ENCODE assay signal across 23 cellular contexts in the genomic region with DNA sequence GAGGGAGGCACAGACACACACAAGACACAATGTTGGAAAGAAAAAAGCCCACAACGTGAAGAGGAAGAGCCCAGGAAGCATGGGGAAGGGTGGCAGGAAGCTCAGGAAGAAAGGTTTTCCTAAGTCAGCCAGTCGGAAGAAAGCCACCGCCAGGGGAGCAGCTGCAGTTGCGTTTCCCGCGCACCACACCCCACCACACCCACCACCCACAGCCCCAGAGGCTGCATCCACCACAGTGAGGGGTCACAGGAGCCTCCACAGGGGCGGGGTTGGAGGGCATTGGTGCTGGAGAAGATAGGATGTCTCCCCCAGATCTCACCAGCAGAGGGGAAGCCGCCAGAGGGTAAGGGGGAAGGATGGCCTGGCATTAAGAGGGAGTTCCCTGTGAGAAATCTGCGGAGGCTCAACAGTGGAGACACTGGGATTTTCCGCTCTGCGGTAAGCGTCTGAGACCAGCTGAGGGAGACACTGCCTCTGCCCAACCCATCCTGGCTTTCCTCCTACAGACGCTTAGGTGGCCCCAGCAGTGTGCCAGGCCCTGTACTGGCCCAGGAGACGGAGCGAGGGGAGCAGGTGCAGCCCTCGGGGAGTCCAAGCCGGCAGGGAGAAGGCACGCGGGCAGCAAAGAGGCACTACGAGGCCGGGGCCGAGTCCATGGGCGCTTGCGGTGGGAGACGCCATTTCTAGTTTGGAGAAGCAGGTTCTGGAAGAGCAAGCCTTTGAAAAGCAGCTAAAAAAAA. TPM values are rescaled to one million over a fixed set of nuclear protein-coding genes. Genes with fewer than 3 reads are reported as not detected.
DNase-seq lines count a peak whose midpoint lies in the region; ATAC-seq, FAIRE-seq and TF ChIP-seq lines count a peak whose summit lies in the region.
"Had no signal": no experiment of that assay in that cellular context is flagged by ENCODE, and none has a peak within 500 bp of the region (broad histone marks: within the 10 kb centered on the region; RNA-seq: fewer than 3 reads in every experiment).

No MANE protein-coding gene starts in this region.

- no peak overlapping the region for H3K4me2 ChIP-seq in K562 (ENCODE audit: insufficient read depth, low read length)
- H3K4me2 ChIP-seq in mesendoderm (ENCODE audit: low read length): no peak overlapping the region

- no peaks in the 10 kb centered on the region for H3K79me2 ChIP-seq in K562 (ENCODE audit: control insufficient read depth, insufficient read depth, low read length)
- no peaks in the 10 kb centered on the region for H3K79me2 ChIP-seq in mesendoderm (ENCODE audit: control insufficient read depth, insufficient read depth, low read length)

- POLR2A ChIA-PET in HEK293 (lab: Yijun Ruan, JAX) (no interaction called here), K562 (lab: Yijun Ruan, JAX) (interaction anchor here (0.6 to 1.2 kb wide), 2 partner anchors 22 to 51 kb away, joined by 4 to 8 read pairs; no protein-coding TSS in a partner anchor)

- in situ Hi-C loops in K562 (cut with MboI): no loop called here

- CTCF ChIA-PET in HEK293 (lab: Yijun Ruan, JAX): interaction anchor here (0.6 kb wide), 1 partner anchor 527 kb away, joined by 4 read pairs; no protein-coding TSS in a partner anchor
- CTCF ChIA-PET in K562 (lab: Yijun Ruan, JAX; ENCODE audit: low intra/inter-chr PET ratio): no interaction called here

- H3K27me3 ChIP-seq in K562 (ENCODE audit: control insufficient read depth in 2 of 2, insufficient read depth in 2 of 2, low read length in 2 of 2): peaks cover 6 to 43% of the 10 kb centered on the region in 2 experiments; a peak in 4 of 5 replicates
- no peaks in the 10 kb centered on the region for H3K27me3 ChIP-seq in mesendoderm (ENCODE audit: insufficient read depth, low read length, poor library complexity)
- H3K27me3 ChIP-seq: colonic mucosa, ovary had no signal

- DNase-seq in Daoy (ENCODE audit: low read depth) (peak; percentile 14), K562 (ENCODE audit: extremely low read depth in 1 of 4, low spot score in 3 of 4) (peak in 3 of 4 experiments; percentile 13 to 32 (median 15)), mesendoderm (peak; percentile 54), HUDEP-2 (lab: John Stamatoyannopoulos, UW; ENCODE audit: unreplicated experiment in 76 of 76) (no peak), T1000 (lab: John Stamatoyannopoulos, UW) (no peak)
- DNase-seq: activated naive CD8-positive, alpha-beta T cell treated with anti-CD3 and anti-CD28 coated beads, Interleukin-2, amount 50 U/mL, for 24 hours; colonic mucosa; EL; foreskin fibroblast; hippocampal formation; naive thymus-derived CD4-positive, alpha-beta T cell; NCI-H2081 treated with DMSO at 0.1 percent for 48 hours; NCI-H446 treated with DMSO at 0.1 percent for 48 hours; ovary; stimulated activated CD8-positive, alpha-beta memory T cell treated with anti-CD3 and anti-CD28 coated beads, Interleukin-4, amount 100 ng/mL, for 48 hours had no signal

- H3K27ac ChIP-seq in HEK293 (ENCODE audit: extremely low read depth, low read depth, low read length) (no peak overlapping the region), K562 (ENCODE audit: extremely low read depth, low read depth, low read length) (no peak overlapping the region), mesendoderm (ENCODE audit: low read depth, low read length) (no peak overlapping the region)
- H3K27ac ChIP-seq: colonic mucosa, ovary had no signal

- H3K9me3 ChIP-seq in HEK293 (ENCODE audit: control insufficient read depth, insufficient read depth, low read depth, low read length) (no peaks in the 10 kb centered on the region), K562 (replicated peaks; ENCODE audit: control insufficient read depth, insufficient read depth, low read depth, low read length) (no peaks in the 10 kb centered on the region)
- H3K9me3 ChIP-seq: colonic mucosa, ovary had no signal

- peak; percentile 31; the same call in 2 of the 3 replicates for ATAC-seq in K562
- ATAC-seq in HG03039 (IDR thresholded peaks at IDR 0.05; ENCODE audit: unreplicated experiment): no peak
- no peak for ATAC-seq in GM21360 (IDR thresholded peaks at IDR 0.05; ENCODE audit: unreplicated experiment)
- ATAC-seq: activated naive CD8-positive, alpha-beta T cell treated with anti-CD3 and anti-CD28 coated beads, Interleukin-2, amount 50 U/mL, for 24 hours; right cardiac atrium had no signal

- intact Hi-C loops in K562 (cut with micrococcal nuclease): no loop called here

- no peak for FAIRE-seq in K562 (lab: Jason Lieb, UNC)
- FAIRE-seq: endometrium, GM18507 had no signal

- no TSS peak for BruUV-seq in K562 (replicated peaks; lab: Mats Ljungman, UMichigan)

- peak overlapping the region; percentile 45 for H3K56ac ChIP-seq in mesendoderm (ENCODE audit: low read length)

- H3K4me3 ChIP-seq in HEK293 (ENCODE audit: low read depth, low read length) (no peak overlapping the region), K562 (no peak overlapping the region), mesendoderm (ENCODE audit: low read length) (no peak overlapping the region)
- H3K4me3 ChIP-seq: colonic mucosa, ovary had no signal

- no peak overlapping the region for H2BK15ac ChIP-seq in mesendoderm (replicated peaks; ENCODE audit: low read depth)

- H2AK5ac ChIP-seq in mesendoderm (ENCODE audit: low read length): no peak overlapping the region

- WGBS in K562 (ENCODE audit: insufficient coverage, low coverage, missing lambda C conversion rate): 22% methylated on average over 24 of the region's 25 CpGs
- no CpG with 5 or more reads among the region's 25 CpGs for WGBS in mesendoderm (ENCODE audit: extremely low coverage, insufficient coverage, low lambda C conversion rate)

- no peaks in the 10 kb centered on the region for H3K79me1 ChIP-seq in mesendoderm (ENCODE audit: low read length)

- H3K18ac ChIP-seq in mesendoderm (ENCODE audit: low read length): no peak overlapping the region

- H4K5ac ChIP-seq in mesendoderm (ENCODE audit: low read length): no peak overlapping the region

- H3K36me3 ChIP-seq in HEK293 (ENCODE audit: control insufficient read depth in 2 of 2, insufficient read depth in 1 of 2, low read length in 2 of 2) (no peaks in the 10 kb centered on the region), K562 (ENCODE audit: control insufficient read depth, insufficient read depth, low read length) (no peaks in the 10 kb centered on the region), mesendoderm (ENCODE audit: control insufficient read depth, insufficient read depth, low read length) (no peaks in the 10 kb centered on the region)
- H3K36me3 ChIP-seq: colonic mucosa, ovary had no signal

- H4K8ac ChIP-seq in mesendoderm (ENCODE audit: low read depth, low read length): no peak overlapping the region

- H3K4ac ChIP-seq in mesendoderm (ENCODE audit: low read depth, low read length): no peak overlapping the region

- H3K9ac ChIP-seq in K562 (ENCODE audit: insufficient read depth in 1 of 2, low read depth in 2 of 2, low read length in 2 of 2) (no peak overlapping the region), mesendoderm (ENCODE audit: low read length) (no peak overlapping the region)

- TF ChIP-seq POLR2A in K562 (conservative IDR thresholded peaks at IDR 0.05): no peak

- no peak overlapping the region for H3K23ac ChIP-seq in mesendoderm (ENCODE audit: low read length)

- no peak for TF ChIP-seq CTCF in HEK293 (tag by site-specific recombination; IDR thresholded peaks at IDR 0.05)
- 0 out of 6 replicates have a peak, but pooled peaks of 1 of the 3 experiments have one; percentile 25 for TF ChIP-seq CTCF in K562 (IDR thresholded peaks at IDR 0.05 in 2 of 3, conservative IDR thresholded peaks at IDR 0.05 in 1 of 3; ENCODE audit: insufficient read depth in 2 of 3, low read depth in 1 of 3, low read length in 3 of 3)

- peak overlapping the region; percentile 65; the same call in 1 of the 2 replicates for H2AFZ ChIP-seq in K562 (ENCODE audit: low read depth, low read length)

- TF ChIP-seq RAD21 in K562 (CRISPR knock-in tag; conservative IDR thresholded peaks at IDR 0.05 in 1 of 2, IDR thresholded peaks at IDR 0.05 in 1 of 2): no peak

- no peaks in the 10 kb centered on the region for H4K20me1 ChIP-seq in K562 (replicated peaks; ENCODE audit: control insufficient read depth, insufficient read depth, low read length)

- no peak overlapping the region for H2BK5ac ChIP-seq in mesendoderm (ENCODE audit: low read length)

- TF ChIP-seq EP300 in K562 (IDR thresholded peaks at IDR 0.05; ENCODE audit: low read length): no peak

- no peaks in the 10 kb centered on the region for H3K4me1 ChIP-seq in HEK293 (ENCODE audit: control insufficient read depth, insufficient read depth, low read length)
- H3K4me1 ChIP-seq in K562 (replicated peaks in 1 of 2; ENCODE audit: control insufficient read depth in 2 of 2, insufficient read depth in 2 of 2, low read length in 2 of 2): peaks cover 0 to 12% of the 10 kb centered on the region in 2 experiments; a peak in 2 of 5 replicates
- H3K4me1 ChIP-seq in mesendoderm (ENCODE audit: control insufficient read depth, low read depth, low read length): peaks cover 2% of the 10 kb centered on the region
- H3K4me1 ChIP-seq: colonic mucosa had no signal

- H2BK120ac ChIP-seq in mesendoderm (ENCODE audit: low read depth, low read length): no peak overlapping the region

- no peaks in the 10 kb centered on the region for H3K9me1 ChIP-seq in K562 (ENCODE audit: control insufficient read depth, insufficient read depth, low read length)

RNA-seq across cellular contexts. Expression of gene PGLYRP3, which starts 19.8 kb away (rescaled TPM):
- not detected in 2 replicates for total RNA-seq in Daoy (2014; rRNA removed; shearing (Covaris generic))
- not detected in 2 replicates for total RNA-seq in K562 (2011; cell fraction: chromatin; rRNA removed; ENCODE audit: low replicate concordance)
- total RNA-seq in K562 (2011; cell fraction: nucleolus; rRNA removed): not detected in 2 replicates
- not detected in 2 replicates for total RNA-seq in K562 (2011; cell fraction: nucleoplasm; rRNA removed)
- total RNA-seq in K562 (2014; rRNA removed) (not detected in 2 replicates), K562 (2014; rRNA removed; fragmentation: Illumina TruSeq; extraction: Trizol) (not detected in 2 replicates), K562 (2015; rRNA removed; fragmentation: Illumina TruSeq; extraction: Trizol) (not detected in 2 replicates), K562 (2021) (not detected in 2 replicates)
- polyA plus RNA-seq in K562 (2011; rRNA removed) (not detected in 2 replicates), K562 (2014; fragmentation: Illumina TruSeq; extraction: Trizol) (not detected in 2 replicates), K562 (2014; fragmentation: Nextera tagmentation; extraction: Ambion mirVana) (not detected), K562 (2014; rRNA removed) (not detected in 2 replicates)
- not detected in 2 replicates for polyA plus RNA-seq in K562 (2011; cell fraction: cytosol; rRNA removed)
- not detected in 2 replicates for polyA plus RNA-seq in K562 (2011; cell fraction: nucleus; rRNA removed)
- polyA plus RNA-seq in K562 (2012): 0.11 TPM in 1 of 2 replicates, not detected in the other
- polyA minus RNA-seq in K562 (2011; rRNA and poly(A)+ RNA removed): not detected in 2 replicates
- polyA minus RNA-seq in K562 (2011; cell fraction: cytosol; rRNA and poly(A)+ RNA removed): not detected in 2 replicates
- not detected in 2 replicates for polyA minus RNA-seq in K562 (2011; cell fraction: nucleus; rRNA and poly(A)+ RNA removed)
- not detected for polyA plus RNA-seq in mesendoderm (2013, experiment 1 of 2)
- not detected for polyA plus RNA-seq in mesendoderm (2013, experiment 2 of 2)
- total RNA-seq: colonic mucosa; kidney epithelial cell; naive thymus-derived CD4-positive, alpha-beta T cell; ovary; right cardiac atrium; urinary bladder had no signal
- polyA plus RNA-seq: naive thymus-derived CD4-positive, alpha-beta T cell; ovary; right cardiac atrium; urinary bladder had no signal

RNA-seq across cellular contexts. Expression of gene LORICRIN, which starts 33.4 kb away (rescaled TPM):
- total RNA-seq in Daoy (2014; rRNA removed; shearing (Covaris generic)): not detected in 2 replicates
- not detected in 2 replicates for total RNA-seq in K562 (2011; cell fraction: chromatin; rRNA removed; ENCODE audit: low replicate concordance)
- total RNA-seq in K562 (2011; cell fraction: nucleolus; rRNA removed): not detected in 2 replicates
- not detected in 2 replicates for total RNA-seq in K562 (2011; cell fraction: nucleoplasm; rRNA removed)
- total RNA-seq in K562 (2014; rRNA removed) (not detected in 2 replicates), K562 (2014; rRNA removed; fragmentation: Illumina TruSeq; extraction: Trizol) (not detected in 2 replicates), K562 (2015; rRNA removed; fragmentation: Illumina TruSeq; extraction: Trizol) (not detected in 2 replicates), K562 (2021) (not detected in 2 replicates)
- polyA plus RNA-seq in K562 (2011; rRNA removed) (not detected in 2 replicates), K562 (2014; fragmentation: Illumina TruSeq; extraction: Trizol) (not detected in 2 replicates), K562 (2014; fragmentation: Nextera tagmentation; extraction: Ambion mirVana) (not detected), K562 (2014; rRNA removed) (not detected in 2 replicates)
- polyA plus RNA-seq in K562 (2011; cell fraction: cytosol; rRNA removed): not detected in 2 replicates
- not detected in 2 replicates for polyA plus RNA-seq in K562 (2011; cell fraction: nucleus; rRNA removed)
- polyA plus RNA-seq in K562 (2012): not detected in 2 replicates
- polyA minus RNA-seq in K562 (2011; rRNA and poly(A)+ RNA removed): not detected in 2 replicates
- not detected in 2 replicates for polyA minus RNA-seq in K562 (2011; cell fraction: cytosol; rRNA and poly(A)+ RNA removed)
- not detected in 2 replicates for polyA minus RNA-seq in K562 (2011; cell fraction: nucleus; rRNA and poly(A)+ RNA removed)
- polyA plus RNA-seq in mesendoderm (2013, experiment 1 of 2): 0.06 TPM
- 0.06 TPM for polyA plus RNA-seq in mesendoderm (2013, experiment 2 of 2)
- total RNA-seq: colonic mucosa; kidney epithelial cell; naive thymus-derived CD4-positive, alpha-beta T cell; right cardiac atrium; urinary bladder had no signal
- polyA plus RNA-seq: naive thymus-derived CD4-positive, alpha-beta T cell; right cardiac atrium; urinary bladder had no signal

RNA-seq across cellular contexts. Expression of gene PGLYRP4, which starts 55.7 kb away (rescaled TPM):
- not detected in 2 replicates for total RNA-seq in Daoy (2014; rRNA removed; shearing (Covaris generic))
- 0.23 and 0.37 TPM in 2 replicates for total RNA-seq in K562 (2011; cell fraction: chromatin; rRNA removed; ENCODE audit: low replicate concordance)
- not detected in 2 replicates for total RNA-seq in K562 (2011; cell fraction: nucleolus; rRNA removed)
- total RNA-seq in K562 (2011; cell fraction: nucleoplasm; rRNA removed): not detected in 2 replicates
- total RNA-seq in K562 (2014; rRNA removed): not detected in 2 replicates
- not detected in 2 replicates for total RNA-seq in K562 (2014; rRNA removed; fragmentation: Illumina TruSeq; extraction: Trizol)
- not detected in 2 replicates for total RNA-seq in K562 (2015; rRNA removed; fragmentation: Illumina TruSeq; extraction: Trizol)
- 0.13 and 0.22 TPM in 2 replicates for total RNA-seq in K562 (2021)
- polyA plus RNA-seq in K562 (2011; rRNA removed): 0.06 and 0.08 TPM in 2 replicates
- polyA plus RNA-seq in K562 (2011; cell fraction: cytosol; rRNA removed): 0.12 and 0.16 TPM in 2 replicates
- polyA plus RNA-seq in K562 (2011; cell fraction: nucleus; rRNA removed): 0.22 and 0.55 TPM in 2 replicates
- polyA plus RNA-seq in K562 (2012): 0.04 and 0.65 TPM in 2 replicates
- 0.07 TPM in 1 of 2 replicates, not detected in the other for polyA plus RNA-seq in K562 (2014; fragmentation: Illumina TruSeq; extraction: Trizol)
- polyA plus RNA-seq in K562 (2014; fragmentation: Nextera tagmentation; extraction: Ambion mirVana): under 1 TPM in 1 of 2 experiments, not detected in 1; 0.11 TPM
- not detected in 2 replicates for polyA plus RNA-seq in K562 (2014; rRNA removed)
- not detected in 2 replicates for polyA minus RNA-seq in K562 (2011; rRNA and poly(A)+ RNA removed)
- polyA minus RNA-seq in K562 (2011; cell fraction: cytosol; rRNA and poly(A)+ RNA removed): not detected in 2 replicates
- 0.11 and 0.27 TPM in 2 replicates for polyA minus RNA-seq in K562 (2011; cell fraction: nucleus; rRNA and poly(A)+ RNA removed)
- polyA plus RNA-seq in mesendoderm (2013, experiment 1 of 2): not detected
- polyA plus RNA-seq in mesendoderm (2013, experiment 2 of 2): not detected
- total RNA-seq: colonic mucosa; naive thymus-derived CD4-positive, alpha-beta T cell; ovary; right cardiac atrium; urinary bladder had no signal
- polyA plus RNA-seq: naive thymus-derived CD4-positive, alpha-beta T cell; ovary; right cardiac atrium had no signal

Comparison
In these comparisons a context has a peak if more than half of its experiments do, and no peak if none do; other contexts are left out.
1. DNase-seq: peak in Daoy (single experiment), K562 (3 of 4) and mesendoderm (single experiment); none in HUDEP-2 (0 of 76) and T1000 (single experiment).